8 cellular contexts compared by ENCODE assay signal in genomic region chr11:3165152-3165705, GRCh38. TPM values are rescaled to one million over a fixed set of nuclear protein-coding genes. Genes with fewer than 3 reads are reported as not detected.
DNase-seq lines count a peak whose midpoint lies in the region; ATAC-seq and TF ChIP-seq lines count a peak whose summit lies in the region.

TSS of gene OSBPL5 (minus strand) at chr11:3165310. CDS start at chr11:3129148, 36,162 bp downstream.

- no peaks in the 10 kb centered on the region for H3K9me3 ChIP-seq in heart right ventricle

- peak within 1 kb of the TSS; percentile 4 for H3K27ac ChIP-seq in angular gyrus (ENCODE audit: low read depth, low read length)
- peak within 1 kb of the TSS; percentile 78 to 93 (median 84) for H3K27ac ChIP-seq in heart right ventricle

- intact Hi-C loops in heart right ventricle (cut with DNase I), result loop anchor here in 2 of 10 donors (5.0 to 10.0 kb wide), 2 partner anchors 47 to 50 kb away; no protein-coding TSS in a partner anchor

- H3K4me1 Mint-ChIP-seq in osteocyte (ENCODE audit: unreplicated experiment) (peaks cover 58% of the 10 kb centered on the region), type B pancreatic cell (ENCODE audit: unreplicated experiment) (peaks cover 38% of the 10 kb centered on the region)

- peak within 1 kb of the TSS; percentile 67 to 95 (median 82) for H3K4me3 ChIP-seq in heart right ventricle

- peak within 1 kb of the TSS; percentile 58 for H3K27ac Mint-ChIP-seq in osteocyte (ENCODE audit: unreplicated experiment)
- peak within 1 kb of the TSS; percentile 12 for H3K27ac Mint-ChIP-seq in type B pancreatic cell

- no peaks in the 10 kb centered on the region for H3K9me3 Mint-ChIP-seq in osteocyte (ENCODE audit: unreplicated experiment)
- no peaks in the 10 kb centered on the region for H3K9me3 Mint-ChIP-seq in type B pancreatic cell

- ATAC-seq in SK-N-SH treated with all-trans-retinoic acid at 6 μM for 48 hours (peak; percentile 57), heart right ventricle (peak; percentile 29 to 74 (median 45)), GM18909 (IDR thresholded peaks at IDR 0.05; ENCODE audit: poor library complexity, unreplicated experiment) (no peak)

- H3K27me3 Mint-ChIP-seq in osteocyte (ENCODE audit: unreplicated experiment) (no peaks in the 10 kb centered on the region), type B pancreatic cell (peaks cover 25% of the 10 kb centered on the region)

- DNase-seq in NCI-H345 (lab: John Stamatoyannopoulos, UW), result peak; percentile 31
- DNase-seq in NCI-H345 treated with DMSO at 0.1 percent for 48 hours (lab: John Stamatoyannopoulos, UW; ENCODE audit: unreplicated experiment), result no peak
- DNase-seq in heart right ventricle, result peak; percentile 85 to 86
- no peak for DNase-seq in osteocyte (ENCODE audit: extremely low spot score, unreplicated experiment)
- no peak for DNase-seq in type B pancreatic cell (ENCODE audit: extremely low spot score, unreplicated experiment)

- no peaks in the 10 kb centered on the region for H3K36me3 ChIP-seq in heart right ventricle

- peaks cover 18 to 70% (median 60%) of the 10 kb centered on the region in 9 donors for H3K4me1 ChIP-seq in heart right ventricle

- peaks cover 0 to 26% (median 0%) of the 10 kb centered on the region in 7 donors for H3K27me3 ChIP-seq in heart right ventricle

- WGBS in heart right ventricle, 2 donors, result 2 to 3% methylated on average over 36 to 62 of the region's 63 CpGs

- H3K4me3 Mint-ChIP-seq in osteocyte (ENCODE audit: unreplicated experiment) (peak within 1 kb of the TSS; percentile 80), type B pancreatic cell (peak within 1 kb of the TSS; percentile 90)

- H3K36me3 Mint-ChIP-seq in osteocyte (ENCODE audit: unreplicated experiment) (no peaks in the 10 kb centered on the region), type B pancreatic cell (no peaks in the 10 kb centered on the region)

- TF ChIP-seq CTCF in heart right ventricle (IDR thresholded peaks at IDR 0.05) (peak in 2 of 9 donors; percentile 7 to 19), osteocyte (IDR thresholded peaks at IDR 0.05) (no peak), type B pancreatic cell (conservative IDR thresholded peaks at IDR 0.05) (no peak)

TF ChIP-seq in SK-N-SH treated with all-trans-retinoic acid at 6 μM for 48 hours, 23 proteins besides CTCF, POLR2A, EP300 and RAD21:
- TF ChIP-seq CSDC2 (CRISPR knock-in tag; IDR thresholded peaks at IDR 0.05) (no peak), ISL1 (CRISPR knock-in tag; IDR thresholded peaks at IDR 0.05) (no peak), TSHZ2 (CRISPR knock-in tag; IDR thresholded peaks at IDR 0.05) (no peak), ZNF70 (CRISPR knock-in tag; IDR thresholded peaks at IDR 0.05) (no peak), CREB5 (CRISPR knock-in tag; IDR thresholded peaks at IDR 0.05; ENCODE audit: low read depth) (no peak), ARNTL (CRISPR knock-in tag; IDR thresholded peaks at IDR 0.05; ENCODE audit: borderline replicate concordance, low read depth) (no peak), OSR1 (CRISPR knock-in tag; IDR thresholded peaks at IDR 0.05) (no peak), TOX (CRISPR knock-in tag; IDR thresholded peaks at IDR 0.05; ENCODE audit: borderline replicate concordance) (no peak), BACH2 (CRISPR knock-in tag; IDR thresholded peaks at IDR 0.05; ENCODE audit: borderline replicate concordance) (no peak), PPARA (CRISPR knock-in tag; IDR thresholded peaks at IDR 0.05; ENCODE audit: borderline replicate concordance) (no peak)
TF ChIP-seq in SK-N-SH treated with all-trans-retinoic acid at 6 μM for 48 hours: peak in this region for 0.

RNA-seq across cellular contexts. Expression of gene OSBPL5, which starts in this region (rescaled TPM):
- total RNA-seq in heart right ventricle (10 to 100 TPM; 12.7 to 18.2 (median 15.5) TPM), osteocyte (47.7 and 47.9 TPM in 2 replicates), type B pancreatic cell (ENCODE audit: low replicate concordance) (29.8 and 33.1 TPM in 2 replicates)
- 10 to 100 TPM; 10.4 to 18.7 TPM for polyA plus RNA-seq in heart right ventricle

Comparison
In these comparisons a context has a peak if more than half of its experiments do, and no peak if none do; other contexts are left out.
1. DNase-seq: peak in NCI-H345 (single experiment) and heart right ventricle (2 of 2); none in NCI-H345 treated with DMSO at 0.1 percent for 48 hours (single experiment), osteocyte (single experiment) and type B pancreatic cell (single experiment).